In genomic region chr1:230426246-230427101, GRCh38 we compare ENCODE assay signal across 9 cellular contexts. TPM values are rescaled to one million over a fixed set of nuclear protein-coding genes. Genes with fewer than 3 reads are reported as not detected.
DNase-seq lines count a peak whose midpoint lies in the region; ATAC-seq and TF ChIP-seq lines count a peak whose summit lies in the region.
"Had no signal": no experiment of that assay in that cellular context is flagged by ENCODE, and none has a peak within 500 bp of the region (broad histone marks: within the 10 kb centered on the region; RNA-seq: fewer than 3 reads in every experiment).

PGBD5 (minus strand) TSS chr1:230426332; CDS start chr1:230425928, 404 bp downstream.

- H3K4me3 Mint-ChIP-seq in Caco-2 (ENCODE audit: unreplicated experiment) (peak within 1 kb of the TSS; percentile 73), nephron progenitor cell (peak within 1 kb of the TSS; percentile 77)
- H3K4me3 Mint-ChIP-seq in activated T-cell treated with anti-CD3 and anti-CD28 coated beads, Interleukin-2, amount 50 U/mL, for 72 hours, result peak within 1 kb of the TSS; percentile 71 to 78

- no peak within 1 kb of the TSS for H3K9ac ChIP-seq in HUES48 (ENCODE audit: low read depth, low read length)
- no peak within 1 kb of the TSS for H3K9ac ChIP-seq in OCI-LY1 (ENCODE audit: low read length)

- H4K20me1 ChIP-seq in OCI-LY1 (ENCODE audit: insufficient read depth, low read length), result no peaks in the 10 kb centered on the region

- H3K4me1 ChIP-seq in Caco-2 (peaks cover 6% of the 10 kb centered on the region; the same call in 1 of the 2 replicates), HUES48 (ENCODE audit: control insufficient read depth, insufficient read depth, low read length) (peaks cover 69% of the 10 kb centered on the region), OCI-LY1 (ENCODE audit: insufficient read depth, low read length, severe bottlenecking) (no peaks in the 10 kb centered on the region)

- H3K27ac ChIP-seq in HUES48 (ENCODE audit: low read depth, low read length), result peak within 1 kb of the TSS; percentile 95
- H3K27ac ChIP-seq in OCI-LY1 (ENCODE audit: low read depth, low read length, poor library complexity, severe bottlenecking), result no peak within 1 kb of the TSS

- peak within 1 kb of the TSS; percentile 54 for H3K4me2 ChIP-seq in OCI-LY1 (ENCODE audit: low read length)

- no peaks in the 10 kb centered on the region for H3K36me3 Mint-ChIP-seq in Caco-2 (ENCODE audit: insufficient read depth, unreplicated experiment)
- H3K36me3 Mint-ChIP-seq in activated T-cell treated with anti-CD3 and anti-CD28 coated beads, Interleukin-2, amount 50 U/mL, for 72 hours (ENCODE audit: insufficient read depth in 2 of 2), result peaks cover 4% of the 10 kb centered on the region in 2 donors
- H3K36me3 Mint-ChIP-seq in nephron progenitor cell (ENCODE audit: low read depth), result no peaks in the 10 kb centered on the region

- DNase-seq in Caco-2 (peak; percentile 82 to 92), fibroblast of peridontal ligament (ENCODE audit: extremely low read depth) (peak; percentile 23), nephron progenitor cell (peak; percentile 96), stromal cell of bone marrow (ENCODE audit: low read depth) (peak; percentile 18)
- peak; percentile 71 for DNase-seq in activated T-cell treated with anti-CD3 and anti-CD28 coated beads, Interleukin-2, amount 50 U/mL, for 72 hours

- no peaks in the 10 kb centered on the region for H3F3A ChIP-seq in OCI-LY1 (ENCODE audit: insufficient read depth, low read length)

- POLR2A ChIA-PET in Caco-2 (lab: Charles Lee), result no interaction called here

- H3K9me2 ChIP-seq in OCI-LY1 (ENCODE audit: low read depth, low read length), result no peaks in the 10 kb centered on the region

- H3K4me3 ChIP-seq in Caco-2 (ENCODE audit: low read depth, low read length) (peak within 1 kb of the TSS; percentile 55), HUES48 (ENCODE audit: low read depth, low read length) (peak within 1 kb of the TSS; percentile 62), OCI-LY1 (ENCODE audit: low read depth, low read length, poor library complexity, severe bottlenecking) (peak within 1 kb of the TSS; percentile 56)

- H2AFZ ChIP-seq in OCI-LY1 (ENCODE audit: low read length), result no peak within 1 kb of the TSS

- H3K36me3 ChIP-seq in Caco-2 (ENCODE audit: control insufficient read depth, insufficient read depth, low read length) (no peaks in the 10 kb centered on the region), HUES48 (ENCODE audit: control insufficient read depth, insufficient read depth, low read length) (no peaks in the 10 kb centered on the region), OCI-LY1 (ENCODE audit: insufficient read depth, low read length) (no peaks in the 10 kb centered on the region)

- no peaks in the 10 kb centered on the region for H3K9me3 ChIP-seq in Caco-2
- no peaks in the 10 kb centered on the region for H3K9me3 ChIP-seq in HUES48 (ENCODE audit: control insufficient read depth, insufficient read depth, low read length)
- no peaks in the 10 kb centered on the region for H3K9me3 ChIP-seq in OCI-LY1 (ENCODE audit: low read length)

- H3K27me3 Mint-ChIP-seq in Caco-2 (ENCODE audit: insufficient read depth, unreplicated experiment) (peaks cover 19% of the 10 kb centered on the region), nephron progenitor cell (ENCODE audit: low read depth, poor library complexity) (peaks cover 67% of the 10 kb centered on the region)
- peaks cover 52% of the 10 kb centered on the region for H3K27me3 Mint-ChIP-seq in activated T-cell treated with anti-CD3 and anti-CD28 coated beads, Interleukin-2, amount 50 U/mL, for 72 hours (ENCODE audit: low read depth)

- no peak for TF ChIP-seq CTCF in Caco-2 (IDR thresholded peaks at IDR 0.05; ENCODE audit: insufficient read depth in 1 of 2, low read depth in 1 of 2, low read length in 1 of 2, severe bottlenecking in 1 of 2, unreplicated experiment in 1 of 2)
- no peak for TF ChIP-seq CTCF in OCI-LY1 (IDR thresholded peaks at IDR 0.05; ENCODE audit: low read length)
- TF ChIP-seq CTCF in nephron progenitor cell (IDR thresholded peaks at IDR 0.05), result no peak

- CTCF ChIA-PET in Caco-2 (lab: Charles Lee), result no interaction called here

- H3K9me3 Mint-ChIP-seq in Caco-2 (ENCODE audit: unreplicated experiment) (no peaks in the 10 kb centered on the region), nephron progenitor cell (peaks cover 2% of the 10 kb centered on the region)
- H3K9me3 Mint-ChIP-seq in activated T-cell treated with anti-CD3 and anti-CD28 coated beads, Interleukin-2, amount 50 U/mL, for 72 hours, result no peaks in the 10 kb centered on the region

- ATAC-seq in GM21390 (IDR thresholded peaks at IDR 0.05; ENCODE audit: unreplicated experiment), result peak; percentile 85
- ATAC-seq in activated T-cell treated with anti-CD3 and anti-CD28 coated beads, Interleukin-2, amount 50 U/mL, for 72 hours (replicated peaks in 1 of 2), result peak; percentile 88 to 89

- H3K27me3 ChIP-seq in Caco-2 (replicated peaks; ENCODE audit: control insufficient read depth, insufficient read depth, low read length) (peaks cover 4% of the 10 kb centered on the region; the same call in 1 of the 2 replicates), HUES48 (ENCODE audit: control insufficient read depth, insufficient read depth, low read length) (peaks cover 26% of the 10 kb centered on the region), OCI-LY1 (ENCODE audit: insufficient read depth, low read length) (no peaks in the 10 kb centered on the region)

- intact Hi-C loops in Caco-2 (cut with micrococcal nuclease; ENCODE audit: unreplicated experiment), result loop anchor here (10.0 kb wide), 1 partner anchor 148 kb away; no protein-coding TSS in a partner anchor

- no peak within 1 kb of the TSS for H3K27ac Mint-ChIP-seq in Caco-2 (ENCODE audit: unreplicated experiment)
- no peak within 1 kb of the TSS for H3K27ac Mint-ChIP-seq in activated T-cell treated with anti-CD3 and anti-CD28 coated beads, Interleukin-2, amount 50 U/mL, for 72 hours
- H3K27ac Mint-ChIP-seq in nephron progenitor cell, result no peak within 1 kb of the TSS

- no peaks in the 10 kb centered on the region for H3K79me2 ChIP-seq in OCI-LY1 (ENCODE audit: insufficient read depth, low read length)

- no peaks in the 10 kb centered on the region for H3K4me1 Mint-ChIP-seq in Caco-2 (ENCODE audit: low read depth, unreplicated experiment)
- peaks cover 13% of the 10 kb centered on the region for H3K4me1 Mint-ChIP-seq in activated T-cell treated with anti-CD3 and anti-CD28 coated beads, Interleukin-2, amount 50 U/mL, for 72 hours (ENCODE audit: low read depth)
- peaks cover 24% of the 10 kb centered on the region for H3K4me1 Mint-ChIP-seq in nephron progenitor cell

- no TSS peak for BruUV-seq in Caco-2 (replicated peaks; lab: Mats Ljungman, UMichigan)

RNA-seq across cellular contexts. Expression of gene PGBD5, which starts in this region (rescaled TPM):
- 2.4 and 3.7 TPM in 2 replicates for total RNA-seq in Caco-2 (2022)
- under 1 TPM in 1 of 2 donors, not detected in 1; 0.12 TPM for total RNA-seq in activated T-cell treated with anti-CD3 and anti-CD28 coated beads, Interleukin-2, amount 50 U/mL, for 72 hours
- total RNA-seq: T-helper 2 cell treated with Interferon-gamma antibody and Interleukin-4, amounts not matched to agents 100 ng/mL and 5 ng/mL, for 36 hours had no signal

Comparison
In these comparisons a context has a peak if more than half of its experiments do, and no peak if none do; other contexts are left out.
1. Peak in DNase-seq and ATAC-seq in activated T-cell treated with anti-CD3 and anti-CD28 coated beads, Interleukin-2, amount 50 U/mL, for 72 hours; RNA of the gene not detected or under 1 TPM.
2. DNase-seq: peak in every context shown above with its lines; median percentile 96 in nephron progenitor cell; 87 in Caco-2; 71 in activated T-cell treated with anti-CD3 and anti-CD28 coated beads, Interleukin-2, amount 50 U/mL, for 72 hours; 23 in fibroblast of peridontal ligament; 18 in stromal cell of bone marrow.